ENCODE assay signal across 25 cellular contexts in the genomic region with DNA sequence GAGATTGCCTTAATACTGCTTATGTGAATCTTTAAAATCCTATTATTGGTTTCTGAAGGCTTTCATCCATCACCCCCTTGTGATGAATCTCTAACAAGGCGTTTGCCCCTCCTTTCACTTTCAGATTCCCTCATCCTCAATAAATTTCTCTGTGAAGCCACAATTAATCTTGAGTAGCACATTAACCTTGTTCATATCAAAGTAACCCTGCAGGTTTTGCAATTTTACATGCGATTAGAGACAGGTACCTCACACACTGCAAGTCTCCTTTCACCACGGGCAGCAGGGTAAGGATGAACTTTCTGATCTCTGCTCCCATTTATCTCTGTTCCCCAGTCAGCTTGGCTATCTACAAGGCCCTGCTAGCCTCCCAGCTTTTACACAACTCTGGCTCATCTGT.
"Had no signal": no experiment of that assay in that cellular context is flagged by ENCODE, and none has a peak within 500 bp of the region (broad histone marks: within the 10 kb centered on the region; RNA-seq: fewer than 3 reads in every experiment).

No MANE protein-coding gene starts in this region.

- H3K36me3 ChIP-seq: WERI-Rb-1 had no signal

- H3K9me3 ChIP-seq: body of pancreas had no signal

- H3K4me1 ChIP-seq: body of pancreas had no signal

- H3K4me3 ChIP-seq: body of pancreas, coronary artery, dorsolateral prefrontal cortex had no signal

- H3K27me3 ChIP-seq: body of pancreas, dorsolateral prefrontal cortex had no signal

- H3K27ac ChIP-seq: body of pancreas, coronary artery, dorsolateral prefrontal cortex, WERI-Rb-1 had no signal

- DNase-seq: activated B cell treated with CpG ODN at 0.5 μM for 24 hours; activated CD4-positive, alpha-beta T cell treated with anti-CD3 and anti-CD28 coated beads for 48 hours; activated CD4-positive, alpha-beta T cell treated with anti-CD3 and anti-CD28 coated beads, Interleukin-2, amount 50 U/mL, for 1 hour; activated CD4-positive, alpha-beta T cell treated with anti-CD3 and anti-CD28 coated beads, Interleukin-2, amount 50 U/mL, for 48 hours; activated CD8-positive, alpha-beta memory T cell treated with anti-CD3 and anti-CD28 coated beads for 24 hours; activated CD8-positive, alpha-beta T cell treated with anti-CD3 and anti-CD28 coated beads for 36 hours; activated effector memory CD4-positive, alpha-beta T cell treated with Interleukin-2 at 50 U/mL for 16 hours; activated gamma-delta T cell treated with Interleukin-2 at 50 U/mL for 16 hours; activated naive CD4-positive, alpha-beta T cell treated with anti-CD3 and anti-CD28 coated beads, Interleukin-2, amount 50 U/mL, for 16 hours; activated naive CD4-positive, alpha-beta T cell treated with Interleukin-2 at 50 U/mL for 16 hours; activated T-cell treated with anti-CD3 and anti-CD28 coated beads, Interleukin-2, amount 50 U/mL, for 4 hours; amniotic stem cell; anterior cingulate cortex; body of pancreas; central memory CD4-positive, alpha-beta T cell; cerebellar nuclear complex; dorsolateral prefrontal cortex; effector memory CD4-positive, alpha-beta T cell; endodermal cell; foreskin fibroblast; T-helper 1 cell; T-helper 17 cell; T1000; WERI-Rb-1 had no signal
